Comparison of ENCODE assay signal across 8 cellular contexts in genomic region chr12:1662761-1663439, GRCh38. TPM values are rescaled to one million over a fixed set of nuclear protein-coding genes. Genes with fewer than 3 reads are reported as not detected.
A peak's percentile ranks its signal among the peaks of the same experiment; 100 is the strongest.
DNase-seq lines count a peak whose midpoint lies in the region; ATAC-seq and TF ChIP-seq lines count a peak whose summit lies in the region.

No MANE protein-coding gene starts in this region.

- peak overlapping the region; percentile 29 for H3K4me3 ChIP-seq in coronary artery

- H3K36me3 Mint-ChIP-seq in T-helper 1 cell treated with Interleukin-12 subunit alpha and Interleukin-12 subunit beta and Interleukin-4 antibody, amounts not matched to agents 30 μg/mL and 1 μg/mL, for 36 hours (ENCODE audit: low read depth): no peaks in the 10 kb centered on the region

- peak; percentile 22 for DNase-seq in GM03348 (ENCODE audit: low spot score)
- DNase-seq in coronary artery (ENCODE audit: low spot score): no peak
- peak; percentile 85 for DNase-seq in mesenteric fat pad (ENCODE audit: low spot score)
- no peak for DNase-seq in globus pallidus (ENCODE audit: low spot score)
- DNase-seq in activated gamma-delta T cell treated with Interleukin-2 at 50 U/mL for 16 hours: no peak

- H3K4me1 Mint-ChIP-seq in T-helper 1 cell treated with Interleukin-12 subunit alpha and Interleukin-12 subunit beta and Interleukin-4 antibody, amounts not matched to agents 30 μg/mL and 1 μg/mL, for 36 hours (ENCODE audit: low read depth): peaks cover 23% of the 10 kb centered on the region

- no peak for TF ChIP-seq CTCF in coronary artery (IDR thresholded peaks at IDR 0.05)

- H3K27me3 Mint-ChIP-seq in T-helper 1 cell treated with Interleukin-12 subunit alpha and Interleukin-12 subunit beta and Interleukin-4 antibody, amounts not matched to agents 30 μg/mL and 1 μg/mL, for 36 hours (ENCODE audit: low read depth): no peaks in the 10 kb centered on the region

- peak overlapping the region; percentile 75 for H3K27ac Mint-ChIP-seq in T-helper 1 cell treated with Interleukin-12 subunit alpha and Interleukin-12 subunit beta and Interleukin-4 antibody, amounts not matched to agents 30 μg/mL and 1 μg/mL, for 36 hours

- H3K9me3 Mint-ChIP-seq in T-helper 1 cell treated with Interleukin-12 subunit alpha and Interleukin-12 subunit beta and Interleukin-4 antibody, amounts not matched to agents 30 μg/mL and 1 μg/mL, for 36 hours: no peaks in the 10 kb centered on the region

- ATAC-seq in GM18520 (IDR thresholded peaks at IDR 0.05; ENCODE audit: unreplicated experiment): no peak
- no peak for ATAC-seq in GM21515 (IDR thresholded peaks at IDR 0.05; ENCODE audit: unreplicated experiment)

- H3K4me3 Mint-ChIP-seq in T-helper 1 cell treated with Interleukin-12 subunit alpha and Interleukin-12 subunit beta and Interleukin-4 antibody, amounts not matched to agents 30 μg/mL and 1 μg/mL, for 36 hours: peak overlapping the region; percentile 83

- peak overlapping the region in 1 of 2 donors; percentile 59 for H3K27ac ChIP-seq in coronary artery

RNA-seq across cellular contexts. Expression of gene ADIPOR2, which starts 28.0 kb away (rescaled TPM):
- 119 TPM for total RNA-seq in mesenteric fat pad

RNA-seq across cellular contexts. Expression of gene WNT5B, which starts 33.9 kb away (rescaled TPM):
- 2.3 TPM for total RNA-seq in mesenteric fat pad

Comparison
In these comparisons a context has a peak if more than half of its experiments do, and no peak if none do; other contexts are left out.
1. DNase-seq: peak in GM03348 (single experiment) and mesenteric fat pad (single experiment); none in coronary artery (single experiment), globus pallidus (single experiment) and activated gamma-delta T cell treated with Interleukin-2 at 50 U/mL for 16 hours (single experiment).